Comparison of ENCODE assay signal across 25 cellular contexts in the genomic region with DNA sequence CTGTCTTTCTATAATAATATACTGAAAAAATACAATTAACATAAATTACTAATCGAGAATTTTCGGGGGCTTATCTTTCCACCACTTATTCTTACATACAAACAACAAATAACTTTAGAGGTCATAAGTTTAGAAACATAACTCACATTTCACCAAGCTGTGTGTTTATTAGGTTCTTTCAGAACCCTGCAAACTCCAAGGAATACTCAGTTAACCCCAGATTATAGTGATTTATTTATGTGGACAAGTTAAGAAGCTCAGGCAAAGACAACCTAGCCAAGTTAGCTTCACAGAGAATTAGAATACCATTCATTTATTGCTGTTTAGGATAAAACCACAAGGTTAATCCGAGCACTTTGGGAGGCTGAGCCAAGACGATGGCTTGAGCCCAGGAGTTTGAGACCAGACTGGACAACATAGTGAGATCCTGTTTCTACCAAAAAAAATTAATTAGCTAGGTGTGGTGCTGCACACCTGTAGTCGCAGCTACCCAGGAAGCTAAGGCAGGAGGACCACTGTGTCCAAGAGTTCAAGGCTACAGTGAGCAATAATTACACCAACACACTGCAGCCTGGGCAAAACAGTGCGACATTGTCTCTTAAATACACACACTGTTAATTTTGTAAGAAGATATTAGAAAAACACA. TPM values are rescaled to one million over a fixed set of nuclear protein-coding genes. Genes with fewer than 3 reads are reported as not detected.
DNase-seq lines count a peak whose midpoint lies in the region; ATAC-seq and TF ChIP-seq lines count a peak whose summit lies in the region.
"Had no signal": no experiment of that assay in that cellular context is flagged by ENCODE, and none has a peak within 500 bp of the region (broad histone marks: within the 10 kb centered on the region; RNA-seq: fewer than 3 reads in every experiment).

No MANE protein-coding gene starts in this region.

- no peaks in the 10 kb centered on the region for H3K27me3 ChIP-seq in heart right ventricle
- H3K27me3 ChIP-seq: brain microvascular endothelial cell, neural progenitor cell, uterus had no signal

- peaks cover 12% of the 10 kb centered on the region for H3K4me1 Mint-ChIP-seq in endothelial cell (ENCODE audit: unreplicated experiment)
- H3K4me1 Mint-ChIP-seq in stimulated activated effector memory CD8-positive, alpha-beta T cell treated with anti-CD3 and anti-CD28 coated beads, Interleukin-12 subunit alpha, Interleukin-12 subunit beta, amount 100 ng/mL, for 72 hours, result peaks cover 39% of the 10 kb centered on the region
- H3K4me1 Mint-ChIP-seq: neural progenitor cell had no signal

- peak overlapping the region; percentile 12 for H3K27ac Mint-ChIP-seq in endothelial cell (ENCODE audit: unreplicated experiment)
- H3K27ac Mint-ChIP-seq in stimulated activated effector memory CD8-positive, alpha-beta T cell treated with anti-CD3 and anti-CD28 coated beads, Interleukin-12 subunit alpha, Interleukin-12 subunit beta, amount 100 ng/mL, for 72 hours, result peak overlapping the region; percentile 81
- H3K27ac Mint-ChIP-seq: CD8-positive, alpha-beta T cell; neural progenitor cell; progenitor cell of endocrine pancreas had no signal

- H3K4me1 ChIP-seq in heart right ventricle, result peaks cover 21 to 62% (median 56%) of the 10 kb centered on the region in 9 donors
- H3K4me1 ChIP-seq: neural progenitor cell had no signal

- H3K9me3 ChIP-seq in heart right ventricle, result no peaks in the 10 kb centered on the region
- H3K9me3 ChIP-seq: uterus had no signal

- H3K4me3 ChIP-seq in heart right ventricle, result no peak overlapping the region
- H3K4me3 ChIP-seq: neural progenitor cell, uterus had no signal

- H3K27me3 Mint-ChIP-seq in endothelial cell (ENCODE audit: unreplicated experiment), result peaks cover 6% of the 10 kb centered on the region
- H3K27me3 Mint-ChIP-seq: progenitor cell of endocrine pancreas had no signal

- peaks cover 0 to 14% (median 0%) of the 10 kb centered on the region in 9 donors for H3K36me3 ChIP-seq in heart right ventricle
- H3K36me3 ChIP-seq: brain microvascular endothelial cell, uterus had no signal

- intact Hi-C loops in heart right ventricle (cut with DNase I) (no loop called here), cardiac septum (cut with DNase I) (no loop called here)

- 81 to 83% methylated on average over 6 of the region's 6 CpGs for WGBS in heart right ventricle, 2 donors

- H3K4me3 Mint-ChIP-seq in endothelial cell (ENCODE audit: unreplicated experiment), result no peak overlapping the region
- H3K4me3 Mint-ChIP-seq in stimulated activated effector memory CD8-positive, alpha-beta T cell treated with anti-CD3 and anti-CD28 coated beads, Interleukin-12 subunit alpha, Interleukin-12 subunit beta, amount 100 ng/mL, for 72 hours, result no peak overlapping the region
- H3K4me3 Mint-ChIP-seq: activated T-cell treated with anti-CD3 and anti-CD28 coated beads, Interleukin-2, amount 50 U/mL, for 4 hours; CD8-positive, alpha-beta T cell; neural progenitor cell had no signal

- ATAC-seq in heart right ventricle, result peak in 5 of 8 donors; percentile 3 to 39 (median 11)
- ATAC-seq in stimulated activated effector memory CD8-positive, alpha-beta T cell treated with anti-CD3 and anti-CD28 coated beads, Interleukin-12 subunit alpha, Interleukin-12 subunit beta, amount 100 ng/mL, for 72 hours, result no peak
- no peak for ATAC-seq in HG03457 (IDR thresholded peaks at IDR 0.05; ENCODE audit: unreplicated experiment)
- ATAC-seq in GM18867 (IDR thresholded peaks at IDR 0.05; ENCODE audit: unreplicated experiment), result no peak
- ATAC-seq: activated naive CD4-positive, alpha-beta T cell treated with anti-CD3 and anti-CD28 coated beads, Interleukin-2, amount 50 U/mL, for 72 hours; activated T-cell treated with anti-CD3 and anti-CD28 coated beads, Interleukin-2, amount 50 U/mL, for 4 hours; CD8-positive, alpha-beta T cell had no signal

- TF ChIP-seq CTCF in heart right ventricle (IDR thresholded peaks at IDR 0.05) (no peak), endothelial cell (IDR thresholded peaks at IDR 0.05; ENCODE audit: unreplicated experiment) (no peak)

- no peaks in the 10 kb centered on the region for H3K9me3 Mint-ChIP-seq in endothelial cell (ENCODE audit: unreplicated experiment)
- no peaks in the 10 kb centered on the region for H3K9me3 Mint-ChIP-seq in stimulated activated effector memory CD8-positive, alpha-beta T cell treated with anti-CD3 and anti-CD28 coated beads, Interleukin-12 subunit alpha, Interleukin-12 subunit beta, amount 100 ng/mL, for 72 hours
- H3K9me3 Mint-ChIP-seq: activated naive CD4-positive, alpha-beta T cell treated with anti-CD3 and anti-CD28 coated beads, Interleukin-2, amount 50 U/mL, for 72 hours; activated T-cell treated with anti-CD3 and anti-CD28 coated beads, Interleukin-2, amount 50 U/mL, for 4 hours; CD8-positive, alpha-beta T cell had no signal

- H3K27ac ChIP-seq in heart right ventricle, result peak overlapping the region in 6 of 10 donors; percentile 2 to 49 (median 16)
- H3K27ac ChIP-seq: brain microvascular endothelial cell, epithelial cell of prostate, neural progenitor cell, uterus had no signal

- peaks cover 16% of the 10 kb centered on the region for H3K36me3 Mint-ChIP-seq in endothelial cell (ENCODE audit: low read depth, unreplicated experiment)
- H3K36me3 Mint-ChIP-seq in stimulated activated effector memory CD8-positive, alpha-beta T cell treated with anti-CD3 and anti-CD28 coated beads, Interleukin-12 subunit alpha, Interleukin-12 subunit beta, amount 100 ng/mL, for 72 hours, result peaks cover 66% of the 10 kb centered on the region

- DNase-seq in heart right ventricle (no peak), cardiac septum (ENCODE audit: low spot score) (no peak), NCI-H82 treated with DMSO at 0.1 percent for 48 hours (lab: John Stamatoyannopoulos, UW; ENCODE audit: unreplicated experiment) (peak; percentile 87), endothelial cell (ENCODE audit: low spot score) (no peak)
- no peak for DNase-seq in stimulated activated effector memory CD8-positive, alpha-beta T cell treated with anti-CD3 and anti-CD28 coated beads, Interleukin-12 subunit alpha, Interleukin-12 subunit beta, amount 100 ng/mL, for 72 hours (ENCODE audit: low spot score in 2 of 2)
- DNase-seq in effector CD4-positive, alpha-beta T cell, result no peak
- DNase-seq: activated CD4-positive, alpha-beta T cell treated with anti-CD3 and anti-CD28 coated beads, Interleukin-2, amount 50 U/mL, for 48 hours; activated T-cell treated with anti-CD3 and anti-CD28 coated beads, Interleukin-2, amount 50 U/mL, for 4 hours; brain microvascular endothelial cell; CD8-positive, alpha-beta T cell; DMS53; foreskin melanocyte; NCI-H1436; NCI-H69; SHP77; stimulated activated CD4-positive, alpha-beta T cell treated with anti-CD3 and anti-CD28 coated beads, Interleukin-12 subunit alpha, Interleukin-12 subunit beta, amount 100 ng/mL, for 4 hours; stimulated activated CD8-positive, alpha-beta memory T cell treated with anti-CD3 and anti-CD28 coated beads, Interleukin-4, amount 100 ng/mL, for 48 hours; T-helper 1 cell; uterus had no signal

RNA-seq across cellular contexts. Expression of a gene that starts 30.0 kb away (rescaled TPM):
- total RNA-seq in heart right ventricle (10 to 100 TPM; 33.7 to 69.5 (median 40.4) TPM), cardiac septum (52.0 TPM), endothelial cell (ENCODE audit: unreplicated experiment) (105 TPM)
- polyA plus RNA-seq in heart right ventricle, result 10 to 100 TPM; 23.2 to 29.1 TPM

Comparison
In these comparisons a context has a peak if more than half of its experiments do, and no peak if none do; other contexts are left out.
1. ATAC-seq: peak in heart right ventricle (5 of 8); none in stimulated activated effector memory CD8-positive, alpha-beta T cell treated with anti-CD3 and anti-CD28 coated beads, Interleukin-12 subunit alpha, Interleukin-12 subunit beta, amount 100 ng/mL, for 72 hours (single experiment), HG03457 (single experiment) and GM18867 (single experiment).